27 cellular contexts compared by ENCODE assay signal in the genomic region with DNA sequence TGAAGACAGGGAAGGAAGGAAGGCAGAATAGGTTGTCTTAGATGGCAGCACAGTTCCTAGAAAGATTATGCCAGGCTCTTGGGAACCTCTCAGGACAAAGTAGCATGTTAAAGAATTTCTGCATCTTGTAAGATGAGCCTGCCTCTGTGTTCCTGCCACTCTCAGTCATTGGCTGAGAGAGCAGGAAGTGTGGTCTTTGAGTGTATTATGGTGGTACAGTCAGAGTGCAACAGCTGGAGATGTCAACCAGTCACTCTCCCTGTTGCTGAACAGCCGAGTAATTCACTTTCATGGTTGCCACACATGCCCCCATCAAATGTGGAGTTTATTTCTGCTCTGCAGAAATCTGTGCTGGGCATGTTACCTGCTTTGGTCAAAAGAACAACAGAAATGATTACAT.
"Had no signal": no experiment of that assay in that cellular context is flagged by ENCODE, and none has a peak within 500 bp of the region (broad histone marks: within the 10 kb centered on the region; RNA-seq: fewer than 3 reads in every experiment).

No MANE protein-coding gene starts in this region.

- H3K36me3 ChIP-seq: neutrophil, right lobe of liver, suprapubic skin, tibial nerve had no signal

- ATAC-seq: activated CD4-positive, alpha-beta T cell treated with anti-CD3 and anti-CD28 coated beads for 36 hours; esophagus mucosa; left cardiac atrium; left ventricle myocardium superior; mucosa of descending colon; right lobe of liver; stimulated activated effector memory CD8-positive, alpha-beta T cell treated with anti-CD3 and anti-CD28 coated beads, Interleukin-12 subunit alpha, Interleukin-12 subunit beta, amount 100 ng/mL, for 72 hours had no signal

- H3K27ac ChIP-seq: neutrophil, right lobe of liver, skin epidermis, suprapubic skin, tibial nerve had no signal

- H3K27me3 ChIP-seq: neutrophil, right lobe of liver, suprapubic skin, tibial nerve had no signal

- H3K4me3 ChIP-seq: mucosa of descending colon, right lobe of liver, skin epidermis, suprapubic skin, tibial nerve had no signal

- H3K9me3 Mint-ChIP-seq: activated T-cell treated with anti-CD3 and anti-CD28 coated beads, Interleukin-2, amount 50 U/mL, for 72 hours; endodermal cell; nephron had no signal

- H3K9me3 ChIP-seq: mucosa of descending colon, neutrophil, right lobe of liver, suprapubic skin, tibial nerve had no signal

- DNase-seq: activated CD4-positive, alpha-beta T cell treated with anti-CD3 and anti-CD28 coated beads for 36 hours; activated CD4-positive, CD25-positive, alpha-beta regulatory T cell; activated effector memory CD4-positive, alpha-beta T cell treated with Interleukin-2 at 50 U/mL for 16 hours; activated naive CD4-positive, alpha-beta T cell treated with Interleukin-2 at 50 U/mL for 16 hours; activated T-cell treated with anti-CD3 and anti-CD28 coated beads for 4 hours; activated T-cell treated with anti-CD3 and anti-CD28 coated beads, Interleukin-2, amount 50 U/mL, for 72 hours; anterior cingulate cortex; endodermal cell; foreskin fibroblast; head of caudate nucleus; hippocampal formation; left cardiac atrium; left ventricle myocardium superior; mucosa of descending colon; right lobe of liver; stimulated activated CD4-positive, alpha-beta T cell treated with anti-CD3 and anti-CD28 coated beads, Interleukin-4, amount 100 ng/mL, for 24 hours had no signal

- H3K4me1 ChIP-seq: right lobe of liver had no signal

- FAIRE-seq: bronchial epithelial cell had no signal

- H3K27ac Mint-ChIP-seq: activated CD4-positive, alpha-beta T cell treated with anti-CD3 and anti-CD28 coated beads for 36 hours; activated naive CD8-positive, alpha-beta T cell; activated T-cell treated with anti-CD3 and anti-CD28 coated beads, Interleukin-2, amount 50 U/mL, for 72 hours; dendritic cell treated with granulocyte-macrophage colony-stimulating factor and Interleukin-4, amounts not matched to agents 40 ng/mL and 50 ng/mL, for 4 days; endodermal cell; nephron; stimulated activated effector memory CD8-positive, alpha-beta T cell treated with anti-CD3 and anti-CD28 coated beads, Interleukin-12 subunit alpha, Interleukin-12 subunit beta, amount 100 ng/mL, for 72 hours had no signal

- H3K4me3 Mint-ChIP-seq: activated CD4-positive, alpha-beta T cell treated with anti-CD3 and anti-CD28 coated beads for 36 hours; activated naive CD8-positive, alpha-beta T cell; activated T-cell treated with anti-CD3 and anti-CD28 coated beads, Interleukin-2, amount 50 U/mL, for 72 hours; central memory CD8-positive, alpha-beta T cell; dendritic cell treated with granulocyte-macrophage colony-stimulating factor and Interleukin-4, amounts not matched to agents 40 ng/mL and 50 ng/mL, for 4 days; endodermal cell; nephron; stimulated activated effector memory CD8-positive, alpha-beta T cell treated with anti-CD3 and anti-CD28 coated beads, Interleukin-12 subunit alpha, Interleukin-12 subunit beta, amount 100 ng/mL, for 72 hours had no signal

- H3K27me3 Mint-ChIP-seq: activated CD4-positive, alpha-beta T cell treated with anti-CD3 and anti-CD28 coated beads for 36 hours; activated naive CD8-positive, alpha-beta T cell; central memory CD8-positive, alpha-beta T cell; dendritic cell treated with granulocyte-macrophage colony-stimulating factor and Interleukin-4, amounts not matched to agents 40 ng/mL and 50 ng/mL, for 4 days had no signal

- H3K4me1 Mint-ChIP-seq: central memory CD8-positive, alpha-beta T cell; stimulated activated effector memory CD8-positive, alpha-beta T cell treated with anti-CD3 and anti-CD28 coated beads, Interleukin-12 subunit alpha, Interleukin-12 subunit beta, amount 100 ng/mL, for 72 hours had no signal
